ENCODE assay signal across 31 cellular contexts in the genomic region with DNA sequence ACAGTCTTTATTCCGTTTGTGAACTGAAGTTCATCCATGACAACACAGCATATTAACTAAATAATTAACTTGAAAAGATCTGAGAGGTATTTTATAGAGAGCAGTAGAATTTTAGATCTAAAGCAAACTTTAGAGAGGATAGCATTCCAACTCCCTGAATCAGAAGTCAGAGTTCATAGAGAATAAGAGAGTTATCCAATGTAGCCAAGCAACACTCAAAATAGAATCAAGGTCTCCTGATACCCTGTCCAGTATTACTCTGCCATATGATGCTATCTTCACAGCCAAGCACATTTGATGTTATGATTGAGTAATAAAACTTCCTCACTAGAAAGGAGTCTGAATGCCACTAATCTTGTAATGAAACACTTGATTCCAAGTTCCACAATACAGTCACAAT. TPM values are rescaled to one million over a fixed set of nuclear protein-coding genes. Genes with fewer than 3 reads are reported as not detected.
DNase-seq lines count a peak whose midpoint lies in the region; ATAC-seq and TF ChIP-seq lines count a peak whose summit lies in the region.
"Had no signal": no experiment of that assay in that cellular context is flagged by ENCODE, and none has a peak within 500 bp of the region (broad histone marks: within the 10 kb centered on the region; RNA-seq: fewer than 3 reads in every experiment).

No MANE protein-coding gene starts in this region.

- no peaks in the 10 kb centered on the region for H4K20me1 ChIP-seq in hepatocyte (ENCODE audit: insufficient read depth, poor library complexity, severe bottlenecking)

- no peak for ATAC-seq in HG02678 (IDR thresholded peaks at IDR 0.05; ENCODE audit: unreplicated experiment)
- ATAC-seq: activated CD8-positive, alpha-beta memory T cell treated with anti-CD3 and anti-CD28 coated beads, Interleukin-2, amount 10 ng/mL, durations not matched to agents 7 days and 5 days; activated T-cell treated with anti-CD3 and anti-CD28 coated beads, Interleukin-2, amount 50 U/mL, for 72 hours; HepG2; psoas muscle had no signal

- DNase-seq in HCEC 1CT (peak; percentile 20), brain microvascular endothelial cell (peak; percentile 61), hepatocyte (ENCODE audit: low spot score) (peak; percentile 6), skeletal muscle cell (ENCODE audit: low read depth) (peak; percentile 24), NCI-H1092 (lab: John Stamatoyannopoulos, UW) (no peak), lower leg skin (ENCODE audit: low spot score in 2 of 2) (no peak), SIG-M5 treated with dmso at 0.1 percent for 504 hours (lab: John Stamatoyannopoulos, UW; ENCODE audit: unreplicated experiment) (no peak)
- DNase-seq: activated CD4-positive, alpha-beta T cell treated with anti-CD3 and anti-CD28 coated beads, Interleukin-2, amount 10 ng/mL, durations not matched to agents 7 days and 5 days; activated CD8-positive, alpha-beta memory T cell treated with anti-CD3 and anti-CD28 coated beads, Interleukin-2, amount 10 ng/mL, durations not matched to agents 7 days and 5 days; activated naive CD4-positive, alpha-beta T cell treated with anti-CD3 and anti-CD28 coated beads, Interleukin-2, amount 10 ng/mL, durations not matched to agents 7 days and 5 days; activated T-cell treated with anti-CD3 and anti-CD28 coated beads, Interleukin-2, amount 50 U/mL, for 72 hours; amygdala; H9; Kasumi-1; NCI-H1048; NCI-H1930; NCI-H2227 treated with DMSO at 0.1 percent for 48 hours; NCI-H748 treated with DMSO at 0.1 percent for 48 hours; psoas muscle; RPMI8226; WERI-Rb-1 had no signal

- no peaks in the 10 kb centered on the region for H3K79me2 ChIP-seq in hepatocyte

- no peak for TF ChIP-seq CTCF in brain microvascular endothelial cell (IDR thresholded peaks at IDR 0.05; ENCODE audit: low read depth, low read length, missing control alignments)
- TF ChIP-seq CTCF in hepatocyte (IDR thresholded peaks at IDR 0.05; ENCODE audit: poor library complexity): no peak
- TF ChIP-seq CTCF in lower leg skin (IDR thresholded peaks at IDR 0.05): no peak

- no peaks in the 10 kb centered on the region for H3K9me3 ChIP-seq in hepatocyte (ENCODE audit: low read depth)
- H3K9me3 ChIP-seq: psoas muscle had no signal

- H3K4me3 ChIP-seq in brain microvascular endothelial cell (ENCODE audit: low read depth, low read length): no peak overlapping the region
- no peak overlapping the region for H3K4me3 ChIP-seq in hepatocyte
- no peak overlapping the region for H3K4me3 ChIP-seq in skeletal muscle cell (ENCODE audit: low read depth, low read length)
- H3K4me3 ChIP-seq in lower leg skin (ENCODE audit: low read depth, poor library complexity, severe bottlenecking): no peak overlapping the region
- H3K4me3 ChIP-seq: psoas muscle, smooth muscle cell had no signal

- H3K27ac ChIP-seq in brain microvascular endothelial cell: no peak overlapping the region
- H3K27ac ChIP-seq in hepatocyte: no peak overlapping the region
- H3K27ac ChIP-seq: psoas muscle, WERI-Rb-1 had no signal

- H3K4me2 ChIP-seq in hepatocyte: no peak overlapping the region
- H3K4me2 ChIP-seq: smooth muscle cell had no signal

- 57% methylated on average over 1 of the region's 1 CpG for WGBS in hepatocyte (ENCODE audit: low lambda C conversion rate, missing lambda C conversion rate)
- WGBS in lower leg skin, 2 donors: 52 to 60% methylated on average over 1 of the region's 1 CpG

- H3K36me3 ChIP-seq in brain microvascular endothelial cell (replicated peaks): no peaks in the 10 kb centered on the region
- H3K36me3 ChIP-seq in hepatocyte (replicated peaks; ENCODE audit: insufficient read depth, low read depth): no peaks in the 10 kb centered on the region
- H3K36me3 ChIP-seq: WERI-Rb-1 had no signal

- H3K9me2 ChIP-seq in hepatocyte (replicated peaks; ENCODE audit: insufficient read depth): no peaks in the 10 kb centered on the region

- no peak for TF ChIP-seq POLR2A in lower leg skin (IDR thresholded peaks at IDR 0.05)

- in situ Hi-C loops in brain microvascular endothelial cell (cut with HindIII; ENCODE audit: low pct_ligation_motif_present, low sequenced_read_pairs): no loop called here

- no peaks in the 10 kb centered on the region for H3K4me1 ChIP-seq in hepatocyte (ENCODE audit: insufficient read depth)
- H3K4me1 ChIP-seq: psoas muscle had no signal

- no peak overlapping the region for H2AFZ ChIP-seq in hepatocyte

- H3K27me3 ChIP-seq in brain microvascular endothelial cell (replicated peaks) (no peaks in the 10 kb centered on the region), hepatocyte (no peaks in the 10 kb centered on the region)

- intact Hi-C loops in lower leg skin (cut with DNase I; ENCODE audit: low total_unique reads): no loop called here

RNA-seq across cellular contexts. Expression of a gene that starts 55.5 kb away (rescaled TPM):
- total RNA-seq in hepatocyte (not detected in 2 replicates), lower leg skin (not detected)
- not detected in 2 replicates for polyA plus RNA-seq in hepatocyte
- total RNA-seq: activated CD4-positive, alpha-beta T cell treated with anti-CD3 and anti-CD28 coated beads, Interleukin-2, amount 10 ng/mL, durations not matched to agents 7 days and 5 days; activated CD8-positive, alpha-beta memory T cell treated with anti-CD3 and anti-CD28 coated beads, Interleukin-2, amount 10 ng/mL, durations not matched to agents 7 days and 5 days; activated T-cell treated with anti-CD3 and anti-CD28 coated beads, Interleukin-2, amount 50 U/mL, for 72 hours; Daoy; endothelial cell of umbilical vein; HepG2; lung microvascular endothelial cell; psoas muscle; smooth muscle cell; ureter had no signal
- polyA plus RNA-seq: AG04450, CD14-positive monocyte, endothelial cell of umbilical vein, HepG2, keratinocyte, psoas muscle, smooth muscle cell had no signal

Comparison
In these comparisons a context has a peak if more than half of its experiments do, and no peak if none do; other contexts are left out.
1. DNase-seq: peak in HCEC 1CT (single experiment), brain microvascular endothelial cell (single experiment), hepatocyte (single experiment) and skeletal muscle cell (single experiment); none in NCI-H1092 (single experiment), lower leg skin (0 of 2) and SIG-M5 treated with dmso at 0.1 percent for 504 hours (single experiment).